ENCODE assay signal across 10 cellular contexts in the genomic region with DNA sequence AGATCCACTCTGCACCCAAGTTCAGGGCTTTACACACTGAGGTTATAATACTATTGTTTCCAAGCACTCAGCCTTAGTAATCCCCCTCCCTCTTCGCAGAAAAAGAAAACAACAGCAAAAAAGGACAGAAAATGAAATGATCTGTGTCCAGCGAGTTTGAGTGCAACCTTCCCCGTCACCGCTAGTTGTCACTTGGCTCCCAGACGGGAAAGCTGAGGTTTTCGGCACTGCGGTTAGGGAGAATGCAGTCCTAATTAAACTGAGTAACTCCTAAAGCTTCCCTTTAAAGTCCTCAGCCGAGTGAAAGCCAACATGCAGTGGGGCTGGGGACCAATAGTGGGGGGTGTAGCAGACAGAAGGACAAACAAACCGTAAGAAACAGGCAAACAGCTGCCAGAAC. TPM values are rescaled to one million over a fixed set of nuclear protein-coding genes. Genes with fewer than 3 reads are reported as not detected.
DNase-seq lines count a peak whose midpoint lies in the region; ATAC-seq and TF ChIP-seq lines count a peak whose summit lies in the region.
"Had no signal": no experiment of that assay in that cellular context is flagged by ENCODE, and none has a peak within 500 bp of the region (broad histone marks: within the 10 kb centered on the region; RNA-seq: fewer than 3 reads in every experiment).

No MANE protein-coding gene starts in this region.

- H3K4me3 ChIP-seq in epithelial cell of esophagus (ENCODE audit: low read length): no peak overlapping the region
- H3K4me3 ChIP-seq: coronary artery had no signal

- peak; percentile 53 for TF ChIP-seq CTCF in epithelial cell of esophagus (IDR thresholded peaks at IDR 0.05; ENCODE audit: insufficient read depth, low read depth, low read length, missing control alignments)

- peaks cover 14% of the 10 kb centered on the region for H3K27me3 Mint-ChIP-seq in activated CD4-positive, alpha-beta T cell treated with anti-CD3 and anti-CD28 coated beads, Interleukin-2, amount 10 ng/mL, durations not matched to agents 24 days and 14 days

- H3K27ac Mint-ChIP-seq in activated CD4-positive, alpha-beta T cell treated with anti-CD3 and anti-CD28 coated beads, Interleukin-2, amount 10 ng/mL, durations not matched to agents 24 days and 14 days: no peak overlapping the region

- ATAC-seq in HG03095 (IDR thresholded peaks at IDR 0.05; ENCODE audit: unreplicated experiment): no peak

- intact Hi-C loops in activated CD4-positive, alpha-beta T cell treated with anti-CD3 and anti-CD28 coated beads, Interleukin-2, amount 10 ng/mL, durations not matched to agents 24 days and 14 days (cut with micrococcal nuclease): no loop called here

- no peak overlapping the region for H3K4me3 Mint-ChIP-seq in activated CD4-positive, alpha-beta T cell treated with anti-CD3 and anti-CD28 coated beads, Interleukin-2, amount 10 ng/mL, durations not matched to agents 24 days and 14 days

- H3K4me1 Mint-ChIP-seq in activated CD4-positive, alpha-beta T cell treated with anti-CD3 and anti-CD28 coated beads, Interleukin-2, amount 10 ng/mL, durations not matched to agents 24 days and 14 days: no peaks in the 10 kb centered on the region

- DNase-seq in NCI-H2107 treated with DMSO at 0.1 percent for 48 hours (lab: John Stamatoyannopoulos, UW; ENCODE audit: unreplicated experiment) (peak; percentile 0), NCI-H2107 (lab: John Stamatoyannopoulos, UW) (no peak), NCI-H748 treated with DMSO at 0.1 percent for 48 hours (lab: John Stamatoyannopoulos, UW) (peak; percentile 71), epithelial cell of esophagus (ENCODE audit: low read depth) (peak; percentile 41), retina (peak; percentile 65)
- DNase-seq in activated CD4-positive, alpha-beta T cell treated with anti-CD3 and anti-CD28 coated beads, Interleukin-2, amount 10 ng/mL, durations not matched to agents 24 days and 14 days: no peak
- DNase-seq in activated effector memory CD4-positive, alpha-beta T cell treated with anti-CD3 and anti-CD28 coated beads, Interleukin-2, amount 50 U/mL, for 16 hours: no peak

- H3K36me3 Mint-ChIP-seq in activated CD4-positive, alpha-beta T cell treated with anti-CD3 and anti-CD28 coated beads, Interleukin-2, amount 10 ng/mL, durations not matched to agents 24 days and 14 days (ENCODE audit: low read depth): no peaks in the 10 kb centered on the region

- no peaks in the 10 kb centered on the region for H3K9me3 Mint-ChIP-seq in activated CD4-positive, alpha-beta T cell treated with anti-CD3 and anti-CD28 coated beads, Interleukin-2, amount 10 ng/mL, durations not matched to agents 24 days and 14 days

RNA-seq across cellular contexts. Expression of a gene that starts 0.8 kb away (rescaled TPM):
- total RNA-seq in activated CD4-positive, alpha-beta T cell treated with anti-CD3 and anti-CD28 coated beads, Interleukin-2, amount 10 ng/mL, durations not matched to agents 24 days and 14 days: not detected in 2 replicates
- total RNA-seq: OCI-LY7 had no signal

Comparison
In these comparisons a context has a peak if more than half of its experiments do, and no peak if none do; other contexts are left out.
1. DNase-seq: peak in NCI-H2107 treated with DMSO at 0.1 percent for 48 hours (single experiment), NCI-H748 treated with DMSO at 0.1 percent for 48 hours (single experiment), epithelial cell of esophagus (single experiment) and retina (single experiment); none in NCI-H2107 (single experiment), activated CD4-positive, alpha-beta T cell treated with anti-CD3 and anti-CD28 coated beads, Interleukin-2, amount 10 ng/mL, durations not matched to agents 24 days and 14 days (single experiment) and activated effector memory CD4-positive, alpha-beta T cell treated with anti-CD3 and anti-CD28 coated beads, Interleukin-2, amount 50 U/mL, for 16 hours (single experiment).